Comparison of ENCODE assay signal across 30 cellular contexts in genomic region chr1:240719953-240720700, GRCh38.
A peak's percentile ranks its signal among the peaks of the same experiment; 100 is the strongest.
DNase-seq lines count a peak whose midpoint lies in the region; ATAC-seq and TF ChIP-seq lines count a peak whose summit lies in the region.
"Had no signal": no experiment of that assay in that cellular context is flagged by ENCODE, and none has a peak within 500 bp of the region (broad histone marks: within the 10 kb centered on the region; RNA-seq: fewer than 3 reads in every experiment).

No MANE protein-coding gene starts in this region.

- no peaks in the 10 kb centered on the region for H3K9me3 ChIP-seq in psoas muscle
- H3K9me3 ChIP-seq: ascending aorta, ovary had no signal

- TF ChIP-seq CTCF in HFFc6 (IDR thresholded peaks at IDR 0.05), result no peak
- TF ChIP-seq CTCF in psoas muscle (IDR thresholded peaks at IDR 0.05), result no peak

- H3K4me1 Mint-ChIP-seq in HFFc6 (ENCODE audit: low read depth), result peaks cover 30% of the 10 kb centered on the region
- H3K4me1 Mint-ChIP-seq in stimulated activated naive CD8-positive, alpha-beta T cell treated with anti-CD3 and anti-CD28 coated beads, Interleukin-15, amount 100 ng/mL, for 72 hours, result no peaks in the 10 kb centered on the region
- no peaks in the 10 kb centered on the region for H3K4me1 Mint-ChIP-seq in activated naive CD8-positive, alpha-beta T cell treated with anti-CD3 and anti-CD28 coated beads for 36 hours
- H3K4me1 Mint-ChIP-seq: naive thymus-derived CD4-positive, alpha-beta T cell; stimulated activated effector memory CD8-positive, alpha-beta T cell treated with anti-CD3 and anti-CD28 coated beads, Interleukin-12 subunit alpha, Interleukin-12 subunit beta, amount 100 ng/mL, for 72 hours had no signal

- peaks cover 2% of the 10 kb centered on the region; the same call in 1 of the 2 replicates for H3K9me3 Mint-ChIP-seq in HFFc6
- no peaks in the 10 kb centered on the region for H3K9me3 Mint-ChIP-seq in stimulated activated naive CD8-positive, alpha-beta T cell treated with anti-CD3 and anti-CD28 coated beads, Interleukin-15, amount 100 ng/mL, for 72 hours
- no peaks in the 10 kb centered on the region for H3K9me3 Mint-ChIP-seq in activated naive CD8-positive, alpha-beta T cell treated with anti-CD3 and anti-CD28 coated beads for 36 hours
- H3K9me3 Mint-ChIP-seq: activated CD4-positive, alpha-beta memory T cell treated with anti-CD3 and anti-CD28 coated beads for 36 hours; activated naive CD4-positive, alpha-beta T cell treated with anti-CD3 and anti-CD28 coated beads, Interleukin-2, amount 50 U/mL, for 72 hours had no signal

- H3K27ac Mint-ChIP-seq in HFFc6, result peak overlapping the region; percentile 66
- no peak overlapping the region for H3K27ac Mint-ChIP-seq in stimulated activated naive CD8-positive, alpha-beta T cell treated with anti-CD3 and anti-CD28 coated beads, Interleukin-15, amount 100 ng/mL, for 72 hours
- no peak overlapping the region for H3K27ac Mint-ChIP-seq in activated naive CD8-positive, alpha-beta T cell treated with anti-CD3 and anti-CD28 coated beads for 36 hours
- H3K27ac Mint-ChIP-seq: activated CD4-positive, alpha-beta memory T cell treated with anti-CD3 and anti-CD28 coated beads for 36 hours; mesothelial cell of epicardium; naive thymus-derived CD4-positive, alpha-beta T cell; stimulated activated effector memory CD8-positive, alpha-beta T cell treated with anti-CD3 and anti-CD28 coated beads, Interleukin-12 subunit alpha, Interleukin-12 subunit beta, amount 100 ng/mL, for 72 hours had no signal

- WGBS in psoas muscle, 3 donors, result 35 to 45% (median 36%) methylated on average over 8 of the region's 8 CpGs

- ATAC-seq in sciatic nerve (peak; percentile 73), HG03432 (IDR thresholded peaks at IDR 0.05; ENCODE audit: unreplicated experiment) (no peak), psoas muscle (no peak)
- ATAC-seq in stimulated activated naive CD8-positive, alpha-beta T cell treated with anti-CD3 and anti-CD28 coated beads, Interleukin-15, amount 100 ng/mL, for 72 hours, result no peak
- ATAC-seq: activated naive CD4-positive, alpha-beta T cell treated with anti-CD3 and anti-CD28 coated beads, Interleukin-2, amount 50 U/mL, for 72 hours; left ventricle myocardium superior; naive thymus-derived CD4-positive, alpha-beta T cell; stimulated activated effector memory CD8-positive, alpha-beta T cell treated with anti-CD3 and anti-CD28 coated beads, Interleukin-12 subunit alpha, Interleukin-12 subunit beta, amount 100 ng/mL, for 72 hours had no signal

- no peaks in the 10 kb centered on the region for H3K4me1 ChIP-seq in psoas muscle
- H3K4me1 ChIP-seq: ascending aorta had no signal

- H3K27ac ChIP-seq in psoas muscle, result no peak overlapping the region
- H3K27ac ChIP-seq: ascending aorta, ovary had no signal

- H3K36me3 Mint-ChIP-seq in HFFc6 (ENCODE audit: low read depth), result peaks cover 4% of the 10 kb centered on the region; the same call in 1 of the 2 replicates
- no peaks in the 10 kb centered on the region for H3K36me3 Mint-ChIP-seq in activated naive CD8-positive, alpha-beta T cell treated with anti-CD3 and anti-CD28 coated beads for 36 hours
- H3K36me3 Mint-ChIP-seq: activated CD4-positive, alpha-beta memory T cell treated with anti-CD3 and anti-CD28 coated beads for 36 hours; activated naive CD4-positive, alpha-beta T cell treated with anti-CD3 and anti-CD28 coated beads, Interleukin-2, amount 50 U/mL, for 72 hours; mesothelial cell of epicardium; naive thymus-derived CD4-positive, alpha-beta T cell; stimulated activated effector memory CD8-positive, alpha-beta T cell treated with anti-CD3 and anti-CD28 coated beads, Interleukin-12 subunit alpha, Interleukin-12 subunit beta, amount 100 ng/mL, for 72 hours had no signal

- intact Hi-C loops in sciatic nerve (cut with DNase I), result loop anchor here (2.0 kb wide), 1 partner anchor 239 kb away; no protein-coding TSS in a partner anchor
- intact Hi-C loops in psoas muscle (cut with DNase I), result no loop called here

- no peak overlapping the region for H3K4me3 ChIP-seq in psoas muscle
- H3K4me3 ChIP-seq: ascending aorta, ovary had no signal

- H3K4me3 Mint-ChIP-seq in HFFc6, result peak overlapping the region; percentile 73
- no peak overlapping the region for H3K4me3 Mint-ChIP-seq in stimulated activated naive CD8-positive, alpha-beta T cell treated with anti-CD3 and anti-CD28 coated beads, Interleukin-15, amount 100 ng/mL, for 72 hours
- no peak overlapping the region for H3K4me3 Mint-ChIP-seq in activated naive CD8-positive, alpha-beta T cell treated with anti-CD3 and anti-CD28 coated beads for 36 hours
- H3K4me3 Mint-ChIP-seq: activated CD4-positive, alpha-beta memory T cell treated with anti-CD3 and anti-CD28 coated beads for 36 hours; mesothelial cell of epicardium; naive thymus-derived CD4-positive, alpha-beta T cell; stimulated activated effector memory CD8-positive, alpha-beta T cell treated with anti-CD3 and anti-CD28 coated beads, Interleukin-12 subunit alpha, Interleukin-12 subunit beta, amount 100 ng/mL, for 72 hours had no signal

- no peaks in the 10 kb centered on the region for H3K27me3 Mint-ChIP-seq in HFFc6 (ENCODE audit: insufficient read depth)
- no peaks in the 10 kb centered on the region for H3K27me3 Mint-ChIP-seq in stimulated activated naive CD8-positive, alpha-beta T cell treated with anti-CD3 and anti-CD28 coated beads, Interleukin-15, amount 100 ng/mL, for 72 hours
- H3K27me3 Mint-ChIP-seq in activated naive CD8-positive, alpha-beta T cell treated with anti-CD3 and anti-CD28 coated beads for 36 hours, result no peaks in the 10 kb centered on the region

- H3K27me3 ChIP-seq in psoas muscle (ENCODE audit: insufficient read depth in 3 of 3, low read length in 2 of 3), result no peaks in the 10 kb centered on the region
- H3K27me3 ChIP-seq: ascending aorta, ovary had no signal

- no peaks in the 10 kb centered on the region for H3K36me3 ChIP-seq in psoas muscle (ENCODE audit: insufficient read depth in 1 of 2, low read depth in 1 of 2)
- H3K36me3 ChIP-seq: ascending aorta, ovary had no signal

- peak; percentile 73 for DNase-seq in AG20443 (ENCODE audit: low spot score)
- DNase-seq in HFFc6, result peak; percentile 48
- peak; percentile 37 for DNase-seq in epidermal melanocyte (ENCODE audit: insufficient read length, low spot score)
- DNase-seq in sciatic nerve (ENCODE audit: low spot score), result no peak
- DNase-seq in psoas muscle, result no peak
- no peak for DNase-seq in stimulated activated naive CD8-positive, alpha-beta T cell treated with anti-CD3 and anti-CD28 coated beads, Interleukin-15, amount 100 ng/mL, for 72 hours
- no peak for DNase-seq in activated naive CD8-positive, alpha-beta T cell treated with anti-CD3 and anti-CD28 coated beads for 36 hours
- DNase-seq: activated CD4-positive, alpha-beta memory T cell treated with anti-CD3 and anti-CD28 coated beads for 36 hours; activated CD4-positive, CD25-positive, alpha-beta regulatory T cell treated with anti-CD3 and anti-CD28 coated beads, Interleukin-2, amount 50 U/mL, for 72 hours; activated CD8-positive, alpha-beta memory T cell treated with anti-CD3 and anti-CD28 coated beads, Interleukin-2, amount 50 U/mL, for 4 hours; dermis blood vessel endothelial cell; GOT3; islet precursor cell; KBM-7; left ventricle myocardium superior; MM.1S; naive thymus-derived CD4-positive, alpha-beta T cell; NCI-H1417 treated with DMSO at 0.1 percent for 48 hours; NCI-H2081 treated with DMSO at 0.1 percent for 48 hours; NCI-H748 treated with DMSO at 0.1 percent for 48 hours; ovary; RPMI8226; stimulated activated CD4-positive, alpha-beta T cell treated with anti-CD3 and anti-CD28 coated beads, Interleukin-12 subunit alpha, Interleukin-12 subunit beta, amount 100 ng/mL, for 4 hours; stimulated activated CD4-positive, alpha-beta T cell treated with anti-CD3 and anti-CD28 coated beads, Interleukin-4, amount 100 ng/mL, for 24 hours; T-helper 2 cell had no signal

Comparison
In these comparisons a context has a peak if more than half of its experiments do, and no peak if none do; other contexts are left out.
1. DNase-seq: peak in AG20443 (single experiment), HFFc6 (single experiment) and epidermal melanocyte (single experiment); none in sciatic nerve (single experiment), psoas muscle (0 of 2), stimulated activated naive CD8-positive, alpha-beta T cell treated with anti-CD3 and anti-CD28 coated beads, Interleukin-15, amount 100 ng/mL, for 72 hours (0 of 2) and activated naive CD8-positive, alpha-beta T cell treated with anti-CD3 and anti-CD28 coated beads for 36 hours (single experiment).